ENCODE assay signal across 13 cellular contexts in the genomic region with DNA sequence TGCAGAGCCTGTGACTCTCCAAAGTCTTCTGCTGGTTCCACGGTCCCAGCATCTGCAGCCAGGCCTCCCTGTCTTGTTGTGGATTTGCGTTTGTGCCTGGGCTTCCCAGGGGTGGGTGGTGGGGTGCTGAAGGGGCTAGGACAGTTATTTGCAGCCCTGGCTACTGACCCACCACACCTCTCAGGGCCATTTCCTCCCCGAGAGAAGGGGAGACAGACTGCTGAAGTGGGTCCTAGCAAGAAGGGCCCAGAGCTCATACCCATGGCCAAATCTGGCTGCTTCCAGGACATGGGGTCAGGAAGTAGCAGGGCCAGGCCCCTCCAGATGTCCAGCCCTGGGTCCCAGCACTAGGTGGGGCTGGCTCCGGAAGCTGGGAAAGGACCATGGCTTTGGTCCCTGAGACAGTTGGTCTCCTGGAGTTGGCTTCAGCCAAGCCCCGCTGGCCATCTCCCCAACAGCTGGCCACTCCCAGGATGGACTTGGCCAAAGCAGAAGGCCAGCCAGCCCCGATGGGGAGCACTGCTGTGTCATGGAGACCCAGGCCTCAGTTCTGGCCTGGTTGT. TPM values are rescaled to one million over a fixed set of nuclear protein-coding genes. Genes with fewer than 3 reads are reported as not detected.
DNase-seq lines count a peak whose midpoint lies in the region; ATAC-seq and TF ChIP-seq lines count a peak whose summit lies in the region.
"Had no signal": no experiment of that assay in that cellular context is flagged by ENCODE, and none has a peak within 500 bp of the region (broad histone marks: within the 10 kb centered on the region; RNA-seq: fewer than 3 reads in every experiment).

No MANE protein-coding gene starts in this region.

- no peak for ATAC-seq in upper lobe of left lung (ENCODE audit: low FRiP score in 2 of 2)
- ATAC-seq: naive thymus-derived CD4-positive, alpha-beta T cell; WTC11 had no signal

- H3K27me3 ChIP-seq in left ventricle myocardium inferior (ENCODE audit: low read depth) (no peaks in the 10 kb centered on the region), prostate gland (replicated peaks; ENCODE audit: insufficient read depth) (no peaks in the 10 kb centered on the region), upper lobe of left lung (no peaks in the 10 kb centered on the region)

- H3K9me3 ChIP-seq in left ventricle myocardium inferior (replicated peaks) (no peaks in the 10 kb centered on the region), prostate gland (no peaks in the 10 kb centered on the region), upper lobe of left lung (no peaks in the 10 kb centered on the region)

- no peak for TF ChIP-seq CTCF in coronary artery (IDR thresholded peaks at IDR 0.05)
- no peak for TF ChIP-seq CTCF in left ventricle myocardium inferior (IDR thresholded peaks at IDR 0.05; ENCODE audit: borderline replicate concordance)
- TF ChIP-seq CTCF in prostate gland (IDR thresholded peaks at IDR 0.05): no peak
- no peak for TF ChIP-seq CTCF in upper lobe of left lung (IDR thresholded peaks at IDR 0.05)

- 61% methylated on average over 6 of the region's 6 CpGs for WGBS in prostate gland
- 80 to 83% methylated on average over 2 to 6 of the region's 6 CpGs for WGBS in upper lobe of left lung, 2 donors

- H3K4me3 ChIP-seq in coronary artery (peak overlapping the region; percentile 37), left ventricle myocardium inferior (peak overlapping the region; percentile 39), prostate gland (no peak overlapping the region), upper lobe of left lung (peak overlapping the region in 1 of 4 donors; percentile 5)

- H3K4me1 ChIP-seq in left ventricle myocardium inferior (peaks cover 95% of the 10 kb centered on the region), prostate gland (replicated peaks) (peaks cover 7% of the 10 kb centered on the region), upper lobe of left lung (peaks cover 63 to 74% (median 69%) of the 10 kb centered on the region in 4 donors)

- no peak for TF ChIP-seq EP300 in upper lobe of left lung (IDR thresholded peaks at IDR 0.05)

- H3K36me3 ChIP-seq in left ventricle myocardium inferior (no peaks in the 10 kb centered on the region), prostate gland (no peaks in the 10 kb centered on the region), upper lobe of left lung (no peaks in the 10 kb centered on the region)

- TF ChIP-seq POLR2A in prostate gland (IDR thresholded peaks at IDR 0.05) (no peak), upper lobe of left lung (IDR thresholded peaks at IDR 0.05) (no peak)

- H3K27ac ChIP-seq in coronary artery: peak overlapping the region; percentile 89 to 97
- H3K27ac ChIP-seq in left ventricle myocardium inferior (replicated peaks): peak overlapping the region; percentile 98
- H3K27ac ChIP-seq in prostate gland: peak overlapping the region; percentile 73 to 84
- peak overlapping the region; percentile 56 to 92 (median 88) for H3K27ac ChIP-seq in upper lobe of left lung
- H3K27ac ChIP-seq: C4-2B had no signal

- intact Hi-C loops in left ventricle myocardium inferior (cut with micrococcal nuclease): no loop called here
- intact Hi-C loops in prostate gland (cut with DNase I): no loop called here

- DNase-seq in coronary artery (ENCODE audit: low spot score): peak; percentile 77
- peak; percentile 82 for DNase-seq in left ventricle myocardium inferior
- no peak for DNase-seq in prostate gland (ENCODE audit: low spot score)
- peak in 1 of 2 donors; percentile 47 for DNase-seq in upper lobe of left lung
- no peak for DNase-seq in COR-L47 (lab: John Stamatoyannopoulos, UW)
- no peak for DNase-seq in DMS153 (lab: John Stamatoyannopoulos, UW)
- DNase-seq in activated gamma-delta T cell treated with Interleukin-2 at 50 U/mL for 16 hours: no peak
- DNase-seq: HCEC 1CT; naive thymus-derived CD4-positive, alpha-beta T cell; NCI-H446; stimulated activated naive CD4-positive, alpha-beta T cell treated with Interleukin-2 at 50 U/mL for 16 hours had no signal

RNA-seq across cellular contexts. Expression of a gene that starts 26.3 kb away (rescaled TPM):
- total RNA-seq in left ventricle myocardium inferior (758 TPM), prostate gland (100 to 1,000 TPM; 390 to 690 TPM), upper lobe of left lung (100 to 1,000 TPM; 217 to 935 (median 648) TPM)

Comparison
In these comparisons a context has a peak if more than half of its experiments do, and no peak if none do; other contexts are left out.
1. DNase-seq: peak in coronary artery (single experiment) and left ventricle myocardium inferior (single experiment); none in prostate gland (single experiment), COR-L47 (single experiment), DMS153 (single experiment) and activated gamma-delta T cell treated with Interleukin-2 at 50 U/mL for 16 hours (single experiment).
2. H3K4me3 ChIP-seq: peak in coronary artery (single experiment) and left ventricle myocardium inferior (single experiment); none in prostate gland (0 of 2).
3. Peak in every context shown above with its lines, with median percentiles within 50 percentile points of each other: H3K27ac ChIP-seq.